ENCODE assay signal across 8 cellular contexts in the genomic region with DNA sequence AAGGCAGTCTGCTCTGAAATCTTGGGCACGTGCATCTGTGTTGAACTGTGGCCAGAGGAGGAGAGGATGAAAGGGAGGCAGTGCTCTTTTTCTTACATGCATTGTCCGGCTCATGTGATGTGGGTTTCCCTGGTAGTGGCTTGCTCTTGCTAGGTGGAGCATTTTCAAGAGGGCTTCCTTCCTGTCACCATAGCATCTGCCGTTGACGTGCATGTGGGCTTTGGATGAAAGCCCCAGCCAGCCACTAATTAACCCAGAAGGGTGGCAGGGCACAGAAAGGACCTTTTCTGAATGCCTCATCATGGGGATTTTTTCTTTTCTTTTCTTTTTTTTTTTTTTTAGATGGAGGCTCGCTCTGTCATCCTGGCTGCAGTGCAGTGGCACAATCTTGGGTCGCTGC.
A peak's percentile ranks its signal among the peaks of the same experiment; 100 is the strongest.
DNase-seq lines count a peak whose midpoint lies in the region; ATAC-seq and TF ChIP-seq lines count a peak whose summit lies in the region.

No MANE protein-coding gene starts in this region.

- no peaks in the 10 kb centered on the region for H3K9me3 Mint-ChIP-seq in stimulated activated memory B cell treated with anti-CD40 and anti-IgM and Interleukin-4, amounts not matched to agents 10 μg/mL and 1 μg/mL and 100 μg/mL, for 72 hours

- TF ChIP-seq CTCF in upper lobe of right lung (IDR thresholded peaks at IDR 0.05), result no peak

- peak overlapping the region; percentile 71 for H3K27ac Mint-ChIP-seq in stimulated activated memory B cell treated with anti-CD40 and anti-IgM and Interleukin-4, amounts not matched to agents 10 μg/mL and 1 μg/mL and 100 μg/mL, for 72 hours

- no peaks in the 10 kb centered on the region for H3K36me3 ChIP-seq in upper lobe of right lung

- intact Hi-C loops in upper lobe of right lung (cut with DNase I), result no loop called here

- no peak overlapping the region for H3K4me3 ChIP-seq in upper lobe of right lung

- no peak overlapping the region for H3K4me3 Mint-ChIP-seq in stimulated activated memory B cell treated with anti-CD40 and anti-IgM and Interleukin-4, amounts not matched to agents 10 μg/mL and 1 μg/mL and 100 μg/mL, for 72 hours

- no peaks in the 10 kb centered on the region for H3K27me3 Mint-ChIP-seq in stimulated activated memory B cell treated with anti-CD40 and anti-IgM and Interleukin-4, amounts not matched to agents 10 μg/mL and 1 μg/mL and 100 μg/mL, for 72 hours

- peaks cover 33% of the 10 kb centered on the region for H3K4me1 Mint-ChIP-seq in stimulated activated memory B cell treated with anti-CD40 and anti-IgM and Interleukin-4, amounts not matched to agents 10 μg/mL and 1 μg/mL and 100 μg/mL, for 72 hours

- ATAC-seq in activated CD4-positive, CD25-positive, alpha-beta regulatory T cell treated with anti-CD3 and anti-CD28 coated beads, Interleukin-2, amount 50 U/mL, for 24 hours, result peak; percentile 68 to 76
- peak; percentile 96 for ATAC-seq in HG03432 (IDR thresholded peaks at IDR 0.05; ENCODE audit: unreplicated experiment)
- peak; percentile 97 for ATAC-seq in stimulated activated memory B cell treated with anti-CD40 and anti-IgM and Interleukin-4, amounts not matched to agents 10 μg/mL and 1 μg/mL and 100 μg/mL, for 72 hours
- no peak for ATAC-seq in upper lobe of right lung

- H3K27me3 ChIP-seq in upper lobe of right lung, result no peaks in the 10 kb centered on the region

- H3K4me1 ChIP-seq in upper lobe of right lung, result no peaks in the 10 kb centered on the region

- H3K36me3 Mint-ChIP-seq in stimulated activated memory B cell treated with anti-CD40 and anti-IgM and Interleukin-4, amounts not matched to agents 10 μg/mL and 1 μg/mL and 100 μg/mL, for 72 hours, result peaks cover 5% of the 10 kb centered on the region

- H3K27ac ChIP-seq in upper lobe of right lung, result no peak overlapping the region

- DNase-seq in activated CD4-positive, CD25-positive, alpha-beta regulatory T cell treated with anti-CD3 and anti-CD28 coated beads, Interleukin-2, amount 50 U/mL, for 72 hours, result no peak
- DNase-seq in activated T-cell treated with anti-CD3 and anti-CD28 coated beads for 24 hours (ENCODE audit: low read depth) (peak; percentile 14), upper lobe of right lung (no peak), retina (no peak), SIG-M5 (lab: John Stamatoyannopoulos, UW) (no peak)

- no peaks in the 10 kb centered on the region for H3K9me3 ChIP-seq in upper lobe of right lung
